ENCODE assay signal across 32 cellular contexts in the genomic region with DNA sequence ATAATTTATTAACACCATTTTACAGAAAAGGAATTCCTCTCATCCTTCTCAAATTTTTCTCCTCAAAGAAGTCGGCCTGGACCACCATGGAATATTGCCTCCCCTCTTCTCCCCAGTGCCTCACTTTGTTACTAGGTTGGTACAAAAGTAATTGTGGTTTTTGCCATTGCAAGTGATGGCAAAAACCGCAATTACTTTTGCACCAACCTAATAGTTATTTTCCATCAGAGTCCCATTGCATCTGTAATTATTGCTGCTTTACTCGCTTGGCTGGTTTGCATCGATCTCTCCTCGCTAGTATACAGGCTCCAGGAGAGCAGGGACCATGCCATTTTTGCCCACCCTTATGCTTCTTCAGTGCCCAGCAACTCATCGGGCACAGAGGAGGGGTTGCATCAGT. TPM values are rescaled to one million over a fixed set of nuclear protein-coding genes. Genes with fewer than 3 reads are reported as not detected.
"Had no signal": no experiment of that assay in that cellular context is flagged by ENCODE, and none has a peak within 500 bp of the region (broad histone marks: within the 10 kb centered on the region; RNA-seq: fewer than 3 reads in every experiment).

No MANE protein-coding gene starts in this region.

- H3K9me3 ChIP-seq: psoas muscle, spleen, suprapubic skin, testis, tibial artery, transverse colon, upper lobe of right lung, uterus had no signal

- H3K4me1 ChIP-seq: neural progenitor cell, parathyroid adenoma, psoas muscle, spleen, testis, transverse colon, upper lobe of right lung, uterus had no signal

- DNase-seq: natural killer cell; occipital lobe; ovary; posterior cingulate gyrus; psoas muscle; right cardiac atrium; spleen; stimulated activated CD4-positive, alpha-beta T cell treated with anti-CD3 and anti-CD28 coated beads, Interleukin-12 subunit alpha, Interleukin-12 subunit beta, amount 100 ng/mL, for 4 hours; stimulated activated CD4-positive, alpha-beta T cell treated with anti-CD3 and anti-CD28 coated beads, Interleukin-1b, Interleukin-23, amount 100 ng/mL, for 48 hours; stimulated activated CD4-positive, alpha-beta T cell treated with anti-CD3 and anti-CD28 coated beads, Interleukin-4, amount 100 ng/mL, for 1 hour; stimulated activated CD4-positive, alpha-beta T cell treated with anti-CD3 and anti-CD28 coated beads, Interleukin-4, amount 100 ng/mL, for 4 hours; stimulated activated CD8-positive, alpha-beta memory T cell treated with anti-CD3 and anti-CD28 coated beads, Interleukin-4, amount 100 ng/mL, for 48 hours; stimulated activated naive CD4-positive, alpha-beta T cell; stimulated activated naive CD8-positive, alpha-beta T cell treated with anti-CD3 and anti-CD28 coated beads, Interleukin-15, amount 100 ng/mL, for 72 hours; stimulated activated naive CD8-positive, alpha-beta T cell treated with anti-CD3 and anti-CD28 coated beads, Interleukin-15, Interleukin-2, amounts not matched to agents 100 U/mL and 50 U/mL, for 24 hours; testis; tibial artery; transverse colon; upper lobe of right lung; uterus had no signal

- H3K4me3 ChIP-seq: neural progenitor cell, ovary, psoas muscle, skin epidermis, smooth muscle cell, spleen, suprapubic skin, tibial artery, transverse colon, upper lobe of right lung, uterus had no signal

- H3K27me3 ChIP-seq: ovary, testis had no signal

- H3K79me2 ChIP-seq: parathyroid adenoma had no signal

- H3K27ac ChIP-seq: neural progenitor cell, ovary, parathyroid adenoma, psoas muscle, skin epidermis, spleen, suprapubic skin, testis, tibial artery, transverse colon, upper lobe of right lung, uterus had no signal

- ATAC-seq: natural killer cell; psoas muscle; right cardiac atrium; sciatic nerve; stimulated activated memory B cell treated with anti-CD40 and anti-IgM and Interleukin-4, amounts not matched to agents 10 μg/mL and 1 μg/mL and 100 μg/mL, for 72 hours; stimulated activated naive CD8-positive, alpha-beta T cell treated with anti-CD3 and anti-CD28 coated beads, Interleukin-15, amount 100 ng/mL, for 72 hours; stimulated activated naive CD8-positive, alpha-beta T cell treated with anti-CD3 and anti-CD28 coated beads, Interleukin-15, Interleukin-2, amounts not matched to agents 100 U/mL and 50 U/mL, for 24 hours; upper lobe of right lung had no signal

- H3K9ac ChIP-seq: neural progenitor cell, parathyroid adenoma had no signal

- H3K36me3 ChIP-seq: neural progenitor cell, ovary, spleen, suprapubic skin, tibial artery, transverse colon, upper lobe of right lung, uterus had no signal

- H3K4me2 ChIP-seq: neural progenitor cell, smooth muscle cell had no signal

- H2AFZ ChIP-seq: neural progenitor cell, parathyroid adenoma had no signal

RNA-seq across cellular contexts. Expression of a gene that starts 1.0 kb away (rescaled TPM):
- total RNA-seq: natural killer cell, osteoblast, ovary, progenitor cell of endocrine pancreas, psoas muscle, renal cortical epithelial cell, right cardiac atrium, sciatic nerve, smooth muscle cell, spleen, suprapubic skin, transverse colon, upper lobe of right lung, urinary bladder, uterus had no signal
- polyA plus RNA-seq: neural cell, ovary, right cardiac atrium, smooth muscle cell, spleen, urinary bladder had no signal

RNA-seq across cellular contexts. Expression of a gene that starts 10.7 kb away (rescaled TPM):
- total RNA-seq: natural killer cell had no signal
